8 cellular contexts compared by ENCODE assay signal in the genomic region with DNA sequence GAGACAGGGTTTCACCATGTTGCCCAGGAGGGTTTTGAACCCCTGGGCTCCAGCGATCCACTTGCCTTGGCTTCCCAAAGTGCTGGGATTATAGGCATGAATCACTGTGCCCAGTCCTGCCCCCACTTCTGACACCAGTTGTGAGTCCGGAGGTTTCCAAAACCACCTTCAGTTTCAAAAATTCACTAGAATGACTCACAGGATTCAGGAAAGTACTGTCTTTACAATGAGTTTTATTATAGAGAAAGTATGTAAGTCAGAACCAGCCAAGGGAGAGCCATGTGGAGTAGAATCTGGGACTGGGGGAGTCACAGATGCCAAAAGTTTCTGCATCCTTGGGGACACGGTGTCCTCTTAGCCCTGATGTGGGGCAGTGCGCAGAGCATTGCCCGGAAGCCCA. TPM values are rescaled to one million over a fixed set of nuclear protein-coding genes. Genes with fewer than 3 reads are reported as not detected.
DNase-seq lines count a peak whose midpoint lies in the region; ATAC-seq and TF ChIP-seq lines count a peak whose summit lies in the region.

No MANE protein-coding gene starts in this region.

- CTCF ChIA-PET in MCF 10A (lab: Yijun Ruan, JAX), result interaction anchor here (1.0 to 1.4 kb wide), 2 partner anchors 150 to 151 kb away, joined by 3 to 6 read pairs; no protein-coding TSS in a partner anchor

- POLR2A ChIA-PET in MCF 10A (lab: Yijun Ruan, JAX), result interaction anchor here (0.6 kb wide), 1 partner anchor 106 kb away, joined by 3 read pairs; no protein-coding TSS in a partner anchor

- H3K4me1 Mint-ChIP-seq in MCF 10A (ENCODE audit: insufficient read depth, unreplicated experiment) (peaks cover 33% of the 10 kb centered on the region), T-helper 17 cell (peaks cover 52% of the 10 kb centered on the region), mesothelial cell of epicardium (no peaks in the 10 kb centered on the region)

- H3K27me3 Mint-ChIP-seq in MCF 10A (ENCODE audit: insufficient read depth, unreplicated experiment) (no peaks in the 10 kb centered on the region), T-helper 17 cell (no peaks in the 10 kb centered on the region), mesothelial cell of epicardium (ENCODE audit: low read depth) (no peaks in the 10 kb centered on the region)

- H3K27ac ChIP-seq in breast epithelium (peak overlapping the region in 1 of 2 donors; percentile 30), subcutaneous abdominal adipose tissue (ENCODE audit: low read depth, low read length) (peak overlapping the region; percentile 90)

- no peak for TF ChIP-seq POLR2A in breast epithelium (IDR thresholded peaks at IDR 0.05)

- peak overlapping the region in 1 of 5 donors; percentile 38 for H3K9ac ChIP-seq in subcutaneous abdominal adipose tissue (ENCODE audit: low read length in 5 of 5)

- H3K4me3 Mint-ChIP-seq in MCF 10A (ENCODE audit: unreplicated experiment), result peak overlapping the region; percentile 5
- H3K4me3 Mint-ChIP-seq in T-helper 17 cell, result no peak overlapping the region
- H3K4me3 Mint-ChIP-seq in mesothelial cell of epicardium, result no peak overlapping the region

- H3K4me1 ChIP-seq in breast epithelium (no peaks in the 10 kb centered on the region), subcutaneous abdominal adipose tissue (ENCODE audit: control insufficient read depth in 5 of 5, insufficient read depth in 5 of 5, low read length in 5 of 5) (peaks cover 9 to 25% (median 21%) of the 10 kb centered on the region in 5 donors)

- H3K36me3 ChIP-seq in breast epithelium (no peaks in the 10 kb centered on the region), subcutaneous abdominal adipose tissue (ENCODE audit: control insufficient read depth in 5 of 5, insufficient read depth in 5 of 5, low read length in 5 of 5) (peaks cover 4 to 87% (median 76%) of the 10 kb centered on the region in 5 donors)

- H3K9me3 ChIP-seq in breast epithelium, result no peaks in the 10 kb centered on the region
- no peaks in the 10 kb centered on the region for H3K9me3 ChIP-seq in T-helper 17 cell (ENCODE audit: control insufficient read depth, low read length, poor library complexity, severe bottlenecking)
- H3K9me3 ChIP-seq in subcutaneous abdominal adipose tissue (ENCODE audit: control insufficient read depth in 5 of 5, low read length in 5 of 5), result no peaks in the 10 kb centered on the region

- H3K4me3 ChIP-seq in breast epithelium (no peak overlapping the region), fibroblast of mammary gland (ENCODE audit: control insufficient read depth, low read depth, low read length) (no peak overlapping the region), subcutaneous abdominal adipose tissue (ENCODE audit: low read depth in 1 of 5, low read length in 5 of 5) (no peak overlapping the region)

- H3K27me3 ChIP-seq in breast epithelium (no peaks in the 10 kb centered on the region), subcutaneous abdominal adipose tissue (ENCODE audit: control insufficient read depth in 5 of 5, insufficient read depth in 4 of 5, low read length in 5 of 5) (no peaks in the 10 kb centered on the region)

- H3K36me3 Mint-ChIP-seq in MCF 10A (ENCODE audit: insufficient read depth, unreplicated experiment) (peaks cover 67% of the 10 kb centered on the region), T-helper 17 cell (ENCODE audit: low read depth) (peaks cover 12% of the 10 kb centered on the region), mesothelial cell of epicardium (peaks cover 46% of the 10 kb centered on the region)

- H3K9me3 Mint-ChIP-seq in MCF 10A (ENCODE audit: unreplicated experiment) (no peaks in the 10 kb centered on the region), mesothelial cell of epicardium (no peaks in the 10 kb centered on the region)

- DNase-seq in MCF 10A (ENCODE audit: unreplicated experiment) (peak; percentile 88), breast epithelium (ENCODE audit: low spot score in 2 of 2) (no peak), T-helper 17 cell (no peak), fibroblast of mammary gland (ENCODE audit: low read depth) (peak; percentile 88), HuH-7 (ENCODE audit: low spot score) (no peak), mesothelial cell of epicardium (ENCODE audit: low spot score in 2 of 2, unreplicated experiment in 2 of 2) (no peak)

- intact Hi-C loops in MCF 10A (cut with micrococcal nuclease), result loop anchor here (5.0 to 10.0 kb wide), 2 partner anchors 109 to 146 kb away; partner anchors contain the start of gene MPRIP
- intact Hi-C loops in breast epithelium (cut with DNase I; ENCODE audit: low total_unique reads), result loop anchor here (5.0 kb wide), 1 partner anchor 56 kb away; the partner anchor contains the start of gene PLD6

- peak overlapping the region; percentile 75 for H3K27ac Mint-ChIP-seq in MCF 10A (ENCODE audit: low read depth, unreplicated experiment)
- H3K27ac Mint-ChIP-seq in T-helper 17 cell, result peak overlapping the region; percentile 85
- H3K27ac Mint-ChIP-seq in mesothelial cell of epicardium, result no peak overlapping the region

- no peak for ATAC-seq in T-helper 17 cell
- no peak for ATAC-seq in HG02798 (IDR thresholded peaks at IDR 0.05; ENCODE audit: poor library complexity, unreplicated experiment)

- BruUV-seq in MCF 10A (replicated peaks; lab: Mats Ljungman, UMichigan), result no TSS peak

- no peak for TF ChIP-seq CTCF in MCF 10A (IDR thresholded peaks at IDR 0.05; ENCODE audit: unreplicated experiment)
- no peak for TF ChIP-seq CTCF in breast epithelium (IDR thresholded peaks at IDR 0.05)
- no peak for TF ChIP-seq CTCF in fibroblast of mammary gland (conservative IDR thresholded peaks at IDR 0.05; ENCODE audit: control insufficient read depth, insufficient read depth, low read depth, low read length)
- TF ChIP-seq CTCF in mesothelial cell of epicardium (IDR thresholded peaks at IDR 0.05; ENCODE audit: unreplicated experiment), result no peak

RNA-seq across cellular contexts. Expression of gene PLD6, which starts 55.1 kb away (rescaled TPM):
- 5.5 and 9.2 TPM in 2 replicates for total RNA-seq in MCF 10A (2022)
- 1 to 10 TPM; 2.9 to 4.0 (median 3.8) TPM for total RNA-seq in breast epithelium
- 10 to 100 TPM; 13.2 to 15.3 TPM for total RNA-seq in T-helper 17 cell
- 1.7 to 2.4 TPM (median 2.3 TPM) in 3 replicates for total RNA-seq in mesothelial cell of epicardium

Comparison
In these comparisons a context has a peak if more than half of its experiments do, and no peak if none do; other contexts are left out.
1. DNase-seq: peak in MCF 10A (single experiment) and fibroblast of mammary gland (single experiment); none in breast epithelium (0 of 2), T-helper 17 cell (0 of 3), HuH-7 (single experiment) and mesothelial cell of epicardium (0 of 2).